3 cellular contexts compared by ENCODE assay signal in genomic region chr4:8788174-8788573, GRCh38.
"Had no signal": no experiment of that assay in that cellular context is flagged by ENCODE, and none has a peak within 500 bp of the region (broad histone marks: within the 10 kb centered on the region; RNA-seq: fewer than 3 reads in every experiment).

No MANE protein-coding gene starts in this region.

- DNase-seq: GDM1, GF-D8 had no signal

- H3K4me3 ChIP-seq: GM12878 had no signal
